Comparison of ENCODE assay signal across 17 cellular contexts in genomic region chr7:141409911-141410329, GRCh38.
DNase-seq lines count a peak whose midpoint lies in the region; ATAC-seq and TF ChIP-seq lines count a peak whose summit lies in the region.
"Had no signal": no experiment of that assay in that cellular context is flagged by ENCODE, and none has a peak within 500 bp of the region (broad histone marks: within the 10 kb centered on the region; RNA-seq: fewer than 3 reads in every experiment).

No MANE protein-coding gene starts in this region.

- H3K4me3 ChIP-seq in testis, result no peak overlapping the region
- H3K4me3 ChIP-seq: cardiac muscle cell, SJSA1 had no signal

- peaks cover 6% of the 10 kb centered on the region for H3K4me1 ChIP-seq in testis
- H3K4me1 ChIP-seq: SJSA1 had no signal

- ATAC-seq in Right ventricle myocardium inferior, result peak; percentile 19
- ATAC-seq in left cardiac atrium, result no peak
- no peak for ATAC-seq in GM21825 (IDR thresholded peaks at IDR 0.05; ENCODE audit: unreplicated experiment)
- ATAC-seq in GM21717 (IDR thresholded peaks at IDR 0.05; ENCODE audit: unreplicated experiment), result no peak
- ATAC-seq: CD8-positive, alpha-beta T cell had no signal

- WGBS in testis, 2 donors, result 43 to 51% methylated on average over 9 of the region's 9 CpGs

- no peaks in the 10 kb centered on the region for H3K27me3 ChIP-seq in testis
- H3K27me3 ChIP-seq: cardiac muscle cell, SJSA1 had no signal

- no peak for TF ChIP-seq POLR2A in testis (IDR thresholded peaks at IDR 0.05)

- peaks cover 3% of the 10 kb centered on the region for H3K27me3 Mint-ChIP-seq in glutamatergic neuron (ENCODE audit: unreplicated experiment)

- no peaks in the 10 kb centered on the region for H3K36me3 Mint-ChIP-seq in glutamatergic neuron (ENCODE audit: unreplicated experiment)
- H3K36me3 Mint-ChIP-seq: CD8-positive, alpha-beta T cell had no signal

- no peak overlapping the region for H3K27ac ChIP-seq in testis
- H3K27ac ChIP-seq: cardiac muscle cell, epithelial cell of prostate, SJSA1, VCaP had no signal

- no peak for TF ChIP-seq CTCF in glutamatergic neuron (IDR thresholded peaks at IDR 0.05; ENCODE audit: partially characterized antibody, unreplicated experiment)
- no peak for TF ChIP-seq CTCF in testis (IDR thresholded peaks at IDR 0.05)

- intact Hi-C loops in Right ventricle myocardium inferior (cut with DNase I), result no loop called here
- intact Hi-C loops in left cardiac atrium (cut with DNase I), result no loop called here
- intact Hi-C loops in testis (cut with DNase I; ENCODE audit: low total_unique reads), result no loop called here

- peaks cover 19% of the 10 kb centered on the region for H3K4me1 Mint-ChIP-seq in glutamatergic neuron (ENCODE audit: low read depth, unreplicated experiment)

- H3K4me3 Mint-ChIP-seq in glutamatergic neuron (ENCODE audit: unreplicated experiment), result no peak overlapping the region
- H3K4me3 Mint-ChIP-seq: CD8-positive, alpha-beta T cell had no signal

- H3K27ac Mint-ChIP-seq in glutamatergic neuron (ENCODE audit: unreplicated experiment), result peak overlapping the region; percentile 53
- H3K27ac Mint-ChIP-seq: CD8-positive, alpha-beta T cell had no signal

- H3K36me3 ChIP-seq in testis (ENCODE audit: low read depth, missing control alignments), result no peaks in the 10 kb centered on the region
- H3K36me3 ChIP-seq: cardiac muscle cell, SJSA1 had no signal

- peaks cover 2% of the 10 kb centered on the region for H3K9me3 Mint-ChIP-seq in glutamatergic neuron (ENCODE audit: unreplicated experiment)
- H3K9me3 Mint-ChIP-seq: CD8-positive, alpha-beta T cell had no signal

- DNase-seq in Right ventricle myocardium inferior (ENCODE audit: missing footprints) (no peak), left cardiac atrium (no peak), NCI-H2227 treated with DMSO at 0.1 percent for 48 hours (lab: John Stamatoyannopoulos, UW) (peak; percentile 70), glutamatergic neuron (no peak), testis (peak; percentile 35), inferior parietal cortex (ENCODE audit: extremely low spot score) (no peak)
- DNase-seq: activated naive CD4-positive, alpha-beta T cell treated with Interleukin-2 at 50 U/mL for 16 hours; CD8-positive, alpha-beta T cell; mesenchymal stem cell; occipital lobe; stimulated activated CD4-positive, alpha-beta T cell treated with anti-CD3 and anti-CD28 coated beads, Interleukin-12 subunit alpha, Interleukin-12 subunit beta, amount 100 ng/mL, for 4 hours had no signal

- H3K9me3 ChIP-seq in testis, result no peaks in the 10 kb centered on the region
- H3K9me3 ChIP-seq: SJSA1 had no signal

Comparison
In these comparisons a context has a peak if more than half of its experiments do, and no peak if none do; other contexts are left out.
1. DNase-seq: peak in NCI-H2227 treated with DMSO at 0.1 percent for 48 hours (single experiment) and testis (single experiment); none in Right ventricle myocardium inferior (single experiment), left cardiac atrium (single experiment), glutamatergic neuron (single experiment) and inferior parietal cortex (single experiment).